In the genomic region with DNA sequence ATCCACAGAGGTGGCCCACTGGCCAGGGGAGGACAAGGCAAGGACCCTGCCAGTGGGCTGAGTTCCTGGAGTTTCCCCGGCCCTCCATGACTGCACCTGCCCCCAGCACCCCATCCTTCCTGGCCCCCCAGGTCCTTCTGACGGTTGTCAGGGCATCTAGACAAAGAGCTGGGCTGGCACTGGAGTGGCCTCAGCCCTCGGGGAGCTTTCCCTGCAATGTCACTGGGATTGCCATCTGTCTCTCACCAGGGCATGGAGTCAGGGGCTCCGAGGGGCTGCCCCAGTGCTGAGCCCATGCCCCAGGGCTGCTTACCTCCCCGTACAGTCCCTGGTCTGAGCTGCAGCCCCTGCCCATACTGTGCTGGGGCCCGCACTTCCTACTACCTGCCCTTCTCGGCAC, we compare ENCODE assay signal across 22 cellular contexts.
DNase-seq lines count a peak whose midpoint lies in the region; ATAC-seq, FAIRE-seq and TF ChIP-seq lines count a peak whose summit lies in the region.
"Had no signal": no experiment of that assay in that cellular context is flagged by ENCODE, and none has a peak within 500 bp of the region (broad histone marks: within the 10 kb centered on the region; RNA-seq: fewer than 3 reads in every experiment).

No MANE protein-coding gene starts in this region.

- H3K79me1 ChIP-seq in mesendoderm (ENCODE audit: low read length), result no peaks in the 10 kb centered on the region
- H3K79me1 ChIP-seq in trophoblast cell (ENCODE audit: low read length), result peaks cover 20% of the 10 kb centered on the region

- ATAC-seq in left ventricle myocardium superior (no peak), HG02852 (IDR thresholded peaks at IDR 0.05; ENCODE audit: unreplicated experiment) (no peak)
- ATAC-seq in stimulated activated effector memory CD8-positive, alpha-beta T cell treated with anti-CD3 and anti-CD28 coated beads, Interleukin-12 subunit alpha, Interleukin-12 subunit beta, amount 100 ng/mL, for 72 hours, result peak; percentile 31
- ATAC-seq: CD8-positive, alpha-beta T cell had no signal

- H3K14ac ChIP-seq in trophoblast cell (ENCODE audit: low read length), result peak overlapping the region; percentile 5

- H2BK12ac ChIP-seq in trophoblast cell (ENCODE audit: low read length), result peak overlapping the region; percentile 24

- H3K4me2 ChIP-seq in mesendoderm (ENCODE audit: low read length) (no peak overlapping the region), trophoblast cell (ENCODE audit: low read length) (no peak overlapping the region)
- H3K4me2 ChIP-seq: BLaER1 had no signal

- H3K9ac ChIP-seq in mesendoderm (ENCODE audit: low read length), result no peak overlapping the region
- no peak overlapping the region for H3K9ac ChIP-seq in trophoblast cell (ENCODE audit: low read length)
- H3K9ac ChIP-seq: BLaER1 had no signal

- no peak for FAIRE-seq in HTR-8/SVneo (lab: Jason Lieb, UNC)
- FAIRE-seq: A204.1, G401.6, GM12892 had no signal

- H2BK120ac ChIP-seq in mesendoderm (ENCODE audit: low read depth, low read length) (no peak overlapping the region), trophoblast cell (ENCODE audit: insufficient read depth, low read length, poor library complexity) (peak overlapping the region; percentile 15)

- H3K79me2 ChIP-seq in mesendoderm (ENCODE audit: control insufficient read depth, insufficient read depth, low read length) (no peaks in the 10 kb centered on the region), trophoblast cell (ENCODE audit: control insufficient read depth, insufficient read depth, low read length, poor library complexity) (no peaks in the 10 kb centered on the region)

- no peak overlapping the region for H2BK5ac ChIP-seq in mesendoderm (ENCODE audit: low read length)
- no peak overlapping the region for H2BK5ac ChIP-seq in trophoblast cell (ENCODE audit: low read depth, low read length, poor library complexity)

- no peak overlapping the region for H2AFZ ChIP-seq in trophoblast cell (ENCODE audit: insufficient read depth, low read length, poor library complexity)

- H3K9me3 Mint-ChIP-seq in stimulated activated effector memory CD8-positive, alpha-beta T cell treated with anti-CD3 and anti-CD28 coated beads, Interleukin-12 subunit alpha, Interleukin-12 subunit beta, amount 100 ng/mL, for 72 hours, result no peaks in the 10 kb centered on the region
- H3K9me3 Mint-ChIP-seq: CD8-positive, alpha-beta T cell had no signal

- H3K4ac ChIP-seq in mesendoderm (ENCODE audit: low read depth, low read length), result no peak overlapping the region
- H3K4ac ChIP-seq in trophoblast cell (ENCODE audit: low read depth, low read length), result no peak overlapping the region

- H4K12ac ChIP-seq in trophoblast cell (ENCODE audit: low read depth, low read length), result no peak overlapping the region

- intact Hi-C loops in cardiac septum (cut with DNase I), result no loop called here
- intact Hi-C loops in left ventricle myocardium superior (cut with micrococcal nuclease), result no loop called here

- no peak for TF ChIP-seq CTCF in foreskin fibroblast (IDR thresholded peaks at IDR 0.05; ENCODE audit: low read depth, low read length)

- H4K5ac ChIP-seq in mesendoderm (ENCODE audit: low read length), result no peak overlapping the region

- H3K18ac ChIP-seq in mesendoderm (ENCODE audit: low read length), result no peak overlapping the region
- no peak overlapping the region for H3K18ac ChIP-seq in trophoblast cell (ENCODE audit: low read length)

- H3K4me3 ChIP-seq in mesendoderm (ENCODE audit: low read length), result no peak overlapping the region
- H3K4me3 ChIP-seq in trophoblast cell (ENCODE audit: low read depth, low read length), result no peak overlapping the region
- H3K4me3 ChIP-seq in foreskin fibroblast (ENCODE audit: low read depth in 1 of 2, low read length in 2 of 2), result no peak overlapping the region
- H3K4me3 ChIP-seq: BLaER1 had no signal

- H3K4me3 Mint-ChIP-seq in stimulated activated effector memory CD8-positive, alpha-beta T cell treated with anti-CD3 and anti-CD28 coated beads, Interleukin-12 subunit alpha, Interleukin-12 subunit beta, amount 100 ng/mL, for 72 hours, result no peak overlapping the region
- H3K4me3 Mint-ChIP-seq: B cell; CD4-positive, CD25-positive, alpha-beta regulatory T cell; CD8-positive, alpha-beta T cell had no signal

- no peak overlapping the region for H3K56ac ChIP-seq in mesendoderm (ENCODE audit: low read length)

- H2BK15ac ChIP-seq in mesendoderm (replicated peaks; ENCODE audit: low read depth), result no peak overlapping the region

- no peak overlapping the region for H3K23ac ChIP-seq in mesendoderm (ENCODE audit: low read length)
- H3K23ac ChIP-seq in trophoblast cell (ENCODE audit: low read length), result no peak overlapping the region

- no peak overlapping the region for H3K27ac Mint-ChIP-seq in stimulated activated effector memory CD8-positive, alpha-beta T cell treated with anti-CD3 and anti-CD28 coated beads, Interleukin-12 subunit alpha, Interleukin-12 subunit beta, amount 100 ng/mL, for 72 hours
- H3K27ac Mint-ChIP-seq: B cell; CD4-positive, CD25-positive, alpha-beta regulatory T cell; CD8-positive, alpha-beta T cell had no signal

- peak overlapping the region; percentile 47 for H4K91ac ChIP-seq in trophoblast cell (ENCODE audit: low read depth, low read length)

- H3K27ac ChIP-seq in mesendoderm (ENCODE audit: low read depth, low read length) (no peak overlapping the region), trophoblast cell (ENCODE audit: low read depth, low read length) (no peak overlapping the region)
- H3K27ac ChIP-seq: 22Rv1, BLaER1, C4-2B had no signal

- H3K36me3 Mint-ChIP-seq in stimulated activated effector memory CD8-positive, alpha-beta T cell treated with anti-CD3 and anti-CD28 coated beads, Interleukin-12 subunit alpha, Interleukin-12 subunit beta, amount 100 ng/mL, for 72 hours, result no peaks in the 10 kb centered on the region
- H3K36me3 Mint-ChIP-seq: CD4-positive, CD25-positive, alpha-beta regulatory T cell; CD8-positive, alpha-beta T cell had no signal

- no peaks in the 10 kb centered on the region for H3K4me1 Mint-ChIP-seq in stimulated activated effector memory CD8-positive, alpha-beta T cell treated with anti-CD3 and anti-CD28 coated beads, Interleukin-12 subunit alpha, Interleukin-12 subunit beta, amount 100 ng/mL, for 72 hours
- H3K4me1 Mint-ChIP-seq: B cell; CD4-positive, CD25-positive, alpha-beta regulatory T cell had no signal

- no CpG with 5 or more reads among the region's 7 CpGs for WGBS in mesendoderm (ENCODE audit: extremely low coverage, insufficient coverage, low lambda C conversion rate)
- no CpG with 5 or more reads among the region's 7 CpGs for WGBS in trophoblast cell (ENCODE audit: extremely low coverage, insufficient coverage, insufficient read length)

- H3K9me3 ChIP-seq in trophoblast cell (ENCODE audit: insufficient read depth, low read depth, low read length), result no peaks in the 10 kb centered on the region
- H3K9me3 ChIP-seq: BLaER1, Caco-2 had no signal

- no peaks in the 10 kb centered on the region for H3K27me3 ChIP-seq in mesendoderm (ENCODE audit: insufficient read depth, low read length, poor library complexity)
- H3K27me3 ChIP-seq in trophoblast cell (ENCODE audit: insufficient read depth, low read length), result no peaks in the 10 kb centered on the region
- H3K27me3 ChIP-seq: BLaER1 had no signal

- peaks cover 2% of the 10 kb centered on the region for H3K4me1 ChIP-seq in mesendoderm (ENCODE audit: control insufficient read depth, low read depth, low read length)
- peaks cover 2 to 17% of the 10 kb centered on the region in 2 experiments for H3K4me1 ChIP-seq in trophoblast cell (ENCODE audit: control insufficient read depth in 1 of 2, insufficient read depth in 2 of 2, low read length in 2 of 2)
- H3K4me1 ChIP-seq: Caco-2 had no signal

- H2AK5ac ChIP-seq in mesendoderm (ENCODE audit: low read length) (peak overlapping the region; percentile 77), trophoblast cell (ENCODE audit: low read length) (peak overlapping the region; percentile 72)

- H4K8ac ChIP-seq in mesendoderm (ENCODE audit: low read depth, low read length) (no peak overlapping the region), trophoblast cell (ENCODE audit: low read depth, low read length) (peak overlapping the region; percentile 9)

- DNase-seq in cardiac septum (ENCODE audit: low spot score), result peak; percentile 62
- no peak for DNase-seq in left ventricle myocardium superior
- no peak for DNase-seq in mesendoderm
- DNase-seq in trophoblast cell, result no peak
- no peak for DNase-seq in stimulated activated effector memory CD8-positive, alpha-beta T cell treated with anti-CD3 and anti-CD28 coated beads, Interleukin-12 subunit alpha, Interleukin-12 subunit beta, amount 100 ng/mL, for 72 hours (ENCODE audit: low spot score in 2 of 2)
- no peak for DNase-seq in foreskin fibroblast
- DNase-seq in HTR-8/SVneo (ENCODE audit: insufficient read length, low spot score), result no peak
- DNase-seq: Caco-2; CD4-positive, CD25-positive, alpha-beta regulatory T cell; CD8-positive, alpha-beta T cell; DMS153; DND-41; H7; HCEC 1CT had no signal

- H3K36me3 ChIP-seq in mesendoderm (ENCODE audit: control insufficient read depth, insufficient read depth, low read length), result no peaks in the 10 kb centered on the region
- H3K36me3 ChIP-seq in trophoblast cell (ENCODE audit: control insufficient read depth in 1 of 2, insufficient read depth in 2 of 2, low read length in 2 of 2), result no peaks in the 10 kb centered on the region
- H3K36me3 ChIP-seq: BLaER1 had no signal
